Comparison of ENCODE assay signal across 23 cellular contexts in the genomic region with DNA sequence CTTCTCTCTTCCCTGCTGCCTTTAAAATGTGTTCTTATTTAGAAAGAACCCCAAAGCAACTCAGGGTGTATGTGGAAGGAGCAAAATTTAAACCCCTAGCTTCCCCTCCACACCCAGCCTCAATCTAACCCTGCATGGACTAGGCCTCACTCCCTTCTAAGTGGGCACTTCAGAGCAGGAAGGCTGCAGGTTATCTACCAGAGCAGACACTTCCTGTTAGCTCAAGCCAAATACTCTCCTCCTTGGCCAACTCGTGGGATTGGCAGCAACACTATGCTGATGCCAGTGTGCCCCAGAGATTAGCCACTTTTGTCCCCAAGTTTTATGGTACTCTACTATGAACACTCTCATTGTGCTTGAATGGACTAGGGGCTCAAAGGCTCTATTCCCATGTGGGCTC. TPM values are rescaled to one million over a fixed set of nuclear protein-coding genes. Genes with fewer than 3 reads are reported as not detected.
DNase-seq lines count a peak whose midpoint lies in the region; TF ChIP-seq lines count a peak whose summit lies in the region.
"Had no signal": no experiment of that assay in that cellular context is flagged by ENCODE, and none has a peak within 500 bp of the region (broad histone marks: within the 10 kb centered on the region; RNA-seq: fewer than 3 reads in every experiment).

No MANE protein-coding gene starts in this region.

- H3K27me3 ChIP-seq in endodermal cell (ENCODE audit: control insufficient read depth, insufficient read depth, low read length, poor library complexity, severe bottlenecking) = peaks cover 13% of the 10 kb centered on the region
- H3K27me3 ChIP-seq: BLaER1, Peyer's patch, SJSA1, vagina had no signal

- H3K9ac ChIP-seq in endodermal cell (ENCODE audit: extremely low read depth, low read length, poor library complexity, severe bottlenecking) = no peak overlapping the region
- H3K9ac ChIP-seq: BLaER1 had no signal

- peaks cover 1% of the 10 kb centered on the region for H3K9me3 ChIP-seq in endodermal cell (ENCODE audit: control insufficient read depth, low read length)
- H3K9me3 ChIP-seq: BLaER1, Peyer's patch, SJSA1, vagina had no signal

- 88 to 91% methylated on average over 1 of the region's 1 CpG for WGBS in endodermal cell (ENCODE audit: insufficient coverage in 1 of 2, insufficient read length in 1 of 2), 2 experiments

- peaks cover 49% of the 10 kb centered on the region for H3K27me3 Mint-ChIP-seq in endodermal cell (ENCODE audit: insufficient read depth)
- H3K27me3 Mint-ChIP-seq in nephron (ENCODE audit: low read depth) = peaks cover 4% of the 10 kb centered on the region
- H3K27me3 Mint-ChIP-seq in activated naive CD8-positive, alpha-beta T cell treated with anti-CD3 and anti-CD28 coated beads for 36 hours = peaks cover 11% of the 10 kb centered on the region

- no peak overlapping the region for H3K4me3 ChIP-seq in endodermal cell (ENCODE audit: low read length)
- H3K4me3 ChIP-seq: BLaER1, Peyer's patch, SJSA1, vagina had no signal

- DNase-seq in GF-D8 (lab: John Stamatoyannopoulos, UW) = peak; percentile 40
- DNase-seq in OCI-M2 (lab: John Stamatoyannopoulos, UW; ENCODE audit: unreplicated experiment) = peak; percentile 14
- DNase-seq in endodermal cell = peak; percentile 14
- no peak for DNase-seq in GM19240 (ENCODE audit: insufficient read length, low spot score)
- no peak for DNase-seq in activated naive CD8-positive, alpha-beta T cell treated with anti-CD3 and anti-CD28 coated beads for 36 hours
- DNase-seq in activated gamma-delta T cell (lab: John Stamatoyannopoulos, UW) = no peak
- DNase-seq in activated naive CD4-positive, alpha-beta T cell treated with anti-CD3 and anti-CD28 coated beads, Interleukin-2, amount 50 U/mL, for 16 hours = no peak
- DNase-seq: activated CD4-positive, alpha-beta T cell treated with anti-CD3 and anti-CD28 coated beads for 4 hours; kidney; mammary epithelial cell; NCI-H2171 treated with DMSO at 0.1 percent for 48 hours; NCI-H526; Peyer's patch; stimulated activated CD4-positive, alpha-beta T cell treated with anti-CD3 and anti-CD28 coated beads, Interleukin-4, amount 100 ng/mL, for 1 hour; T-helper 1 cell had no signal

- H3K4me1 ChIP-seq in endodermal cell (ENCODE audit: control insufficient read depth, insufficient read depth, low read length) = no peaks in the 10 kb centered on the region
- H3K4me1 ChIP-seq: Peyer's patch, SJSA1, vagina had no signal

- H3K4me3 Mint-ChIP-seq in endodermal cell = no peak overlapping the region
- H3K4me3 Mint-ChIP-seq in nephron = no peak overlapping the region
- no peak overlapping the region for H3K4me3 Mint-ChIP-seq in activated naive CD8-positive, alpha-beta T cell treated with anti-CD3 and anti-CD28 coated beads for 36 hours
- H3K4me3 Mint-ChIP-seq: activated naive CD8-positive, alpha-beta T cell; activated T-helper 1 cell treated with anti-CD3 and anti-CD28 coated beads, Interleukin-12 subunit alpha, Interleukin-12 subunit beta, Interleukin-2, Interleukin-4 antibody, amounts not matched to agents 30 ng/mL and 10 ng/mL and 1 ng/mL, durations not matched to agents 14 hours and 24 hours and 36 hours; stimulated activated memory B cell treated with anti-CD40 and anti-IgM and Interleukin-4, amounts not matched to agents 10 μg/mL and 1 μg/mL and 100 μg/mL, for 72 hours had no signal

- H3K36me3 Mint-ChIP-seq in endodermal cell (ENCODE audit: low read depth) (peaks cover 2% of the 10 kb centered on the region), nephron (ENCODE audit: low read depth) (no peaks in the 10 kb centered on the region)
- no peaks in the 10 kb centered on the region for H3K36me3 Mint-ChIP-seq in activated naive CD8-positive, alpha-beta T cell treated with anti-CD3 and anti-CD28 coated beads for 36 hours
- H3K36me3 Mint-ChIP-seq: activated naive CD8-positive, alpha-beta T cell; stimulated activated memory B cell treated with anti-CD40 and anti-IgM and Interleukin-4, amounts not matched to agents 10 μg/mL and 1 μg/mL and 100 μg/mL, for 72 hours had no signal

- no peak overlapping the region for H3K27ac Mint-ChIP-seq in endodermal cell
- H3K27ac Mint-ChIP-seq in nephron = peak overlapping the region in 2 of 3 experiments; percentile 36 to 58
- no peak overlapping the region for H3K27ac Mint-ChIP-seq in activated naive CD8-positive, alpha-beta T cell treated with anti-CD3 and anti-CD28 coated beads for 36 hours
- H3K27ac Mint-ChIP-seq: activated naive CD8-positive, alpha-beta T cell; activated T-helper 1 cell treated with anti-CD3 and anti-CD28 coated beads, Interleukin-12 subunit alpha, Interleukin-12 subunit beta, Interleukin-2, Interleukin-4 antibody, amounts not matched to agents 30 ng/mL and 10 ng/mL and 1 ng/mL, durations not matched to agents 14 hours and 24 hours and 36 hours; stimulated activated memory B cell treated with anti-CD40 and anti-IgM and Interleukin-4, amounts not matched to agents 10 μg/mL and 1 μg/mL and 100 μg/mL, for 72 hours had no signal

- no peak for TF ChIP-seq CTCF in endodermal cell (conservative IDR thresholded peaks at IDR 0.05)
- no peak for TF ChIP-seq CTCF in nephron (IDR thresholded peaks at IDR 0.05; ENCODE audit: unreplicated experiment in 3 of 3)

- H3K4me1 Mint-ChIP-seq in endodermal cell = peaks cover 19% of the 10 kb centered on the region
- H3K4me1 Mint-ChIP-seq in nephron = peaks cover 52% of the 10 kb centered on the region
- H3K4me1 Mint-ChIP-seq in activated naive CD8-positive, alpha-beta T cell treated with anti-CD3 and anti-CD28 coated beads for 36 hours = no peaks in the 10 kb centered on the region
- H3K4me1 Mint-ChIP-seq: stimulated activated memory B cell treated with anti-CD40 and anti-IgM and Interleukin-4, amounts not matched to agents 10 μg/mL and 1 μg/mL and 100 μg/mL, for 72 hours had no signal

- H3K9me3 Mint-ChIP-seq in endodermal cell (peaks cover 2% of the 10 kb centered on the region), nephron (peaks cover 3% of the 10 kb centered on the region)
- no peaks in the 10 kb centered on the region for H3K9me3 Mint-ChIP-seq in activated naive CD8-positive, alpha-beta T cell treated with anti-CD3 and anti-CD28 coated beads for 36 hours
- H3K9me3 Mint-ChIP-seq: activated T-helper 1 cell treated with anti-CD3 and anti-CD28 coated beads, Interleukin-12 subunit alpha, Interleukin-12 subunit beta, Interleukin-2, Interleukin-4 antibody, amounts not matched to agents 30 ng/mL and 10 ng/mL and 1 ng/mL, durations not matched to agents 14 hours and 24 hours and 36 hours; stimulated activated memory B cell treated with anti-CD40 and anti-IgM and Interleukin-4, amounts not matched to agents 10 μg/mL and 1 μg/mL and 100 μg/mL, for 72 hours had no signal

- H3K27ac ChIP-seq in endodermal cell (ENCODE audit: low read depth, low read length) = no peak overlapping the region
- H3K27ac ChIP-seq: BLaER1, Peyer's patch, SJSA1, vagina had no signal

- H3K36me3 ChIP-seq in endodermal cell (ENCODE audit: control insufficient read depth, insufficient read depth, low read length) = no peaks in the 10 kb centered on the region
- H3K36me3 ChIP-seq: BLaER1, Peyer's patch, SJSA1, vagina had no signal

RNA-seq across cellular contexts. Expression of gene CCDC42, which starts 35.6 kb away (rescaled TPM):
- not detected for total RNA-seq in endodermal cell
- not detected for polyA plus RNA-seq in endodermal cell (2013, experiment 1 of 2)
- 0.21 TPM for polyA plus RNA-seq in endodermal cell (2013, experiment 2 of 2)
- under 1 TPM; 0.16 to 0.41 TPM for total RNA-seq in activated naive CD8-positive, alpha-beta T cell treated with anti-CD3 and anti-CD28 coated beads for 36 hours
- total RNA-seq: kidney, mammary epithelial cell, myocyte, Peyer's patch, SJSA1, vagina had no signal
- polyA plus RNA-seq: mammary epithelial cell had no signal

RNA-seq across cellular contexts. Expression of gene SPDYE4, which starts 49.3 kb away (rescaled TPM):
- total RNA-seq in endodermal cell = not detected
- not detected for polyA plus RNA-seq in endodermal cell (2013, experiment 1 of 2)
- not detected for polyA plus RNA-seq in endodermal cell (2013, experiment 2 of 2)
- total RNA-seq in activated naive CD8-positive, alpha-beta T cell treated with anti-CD3 and anti-CD28 coated beads for 36 hours = not detected
- total RNA-seq: activated T-helper 1 cell treated with anti-CD3 and anti-CD28 coated beads, Interleukin-12 subunit alpha, Interleukin-12 subunit beta, Interleukin-2, Interleukin-4 antibody, amounts not matched to agents 30 ng/mL and 10 ng/mL and 1 ng/mL, durations not matched to agents 14 hours and 24 hours and 36 hours; kidney; mammary epithelial cell; myocyte; Peyer's patch; SJSA1; vagina had no signal
- polyA plus RNA-seq: mammary epithelial cell had no signal

Comparison
In these comparisons a context has a peak if more than half of its experiments do, and no peak if none do; other contexts are left out.
1. DNase-seq: peak in GF-D8 (single experiment), OCI-M2 (single experiment) and endodermal cell (single experiment); none in GM19240 (single experiment), activated naive CD8-positive, alpha-beta T cell treated with anti-CD3 and anti-CD28 coated beads for 36 hours (single experiment), activated gamma-delta T cell (single experiment) and activated naive CD4-positive, alpha-beta T cell treated with anti-CD3 and anti-CD28 coated beads, Interleukin-2, amount 50 U/mL, for 16 hours (single experiment).
2. H3K27ac Mint-ChIP-seq: peak in nephron (2 of 3); none in endodermal cell (single experiment) and activated naive CD8-positive, alpha-beta T cell treated with anti-CD3 and anti-CD28 coated beads for 36 hours (single experiment).